8 cellular contexts compared by ENCODE assay signal in genomic region chr1:236605030-236605806, GRCh38. TPM values are rescaled to one million over a fixed set of nuclear protein-coding genes. Genes with fewer than 3 reads are reported as not detected.
DNase-seq lines count a peak whose midpoint lies in the region; ATAC-seq and TF ChIP-seq lines count a peak whose summit lies in the region.

No MANE protein-coding gene starts in this region.

- no peaks in the 10 kb centered on the region; the same call in none of the 2 replicates for H3K27me3 Mint-ChIP-seq in HFFc6 (ENCODE audit: insufficient read depth)
- H3K27me3 Mint-ChIP-seq in activated CD8-positive, alpha-beta T cell treated with anti-CD3 and anti-CD28 coated beads for 36 hours = peaks cover 10% of the 10 kb centered on the region
- H3K27me3 Mint-ChIP-seq in stimulated activated memory B cell treated with anti-CD40 and anti-IgM and Interleukin-4, amounts not matched to agents 10 μg/mL and 1 μg/mL and 100 μg/mL, for 72 hours = peaks cover 19% of the 10 kb centered on the region

- DNase-seq in HFFc6 = no peak
- DNase-seq in activated CD8-positive, alpha-beta T cell treated with anti-CD3 and anti-CD28 coated beads for 36 hours = no peak
- no peak for DNase-seq in iPS DF 6.9 (ENCODE audit: low read depth, low spot score)
- DNase-seq in NCI-H1436 (lab: John Stamatoyannopoulos, UW) = no peak
- no peak for DNase-seq in NCI-H1417 treated with DMSO at 0.1 percent for 48 hours (lab: John Stamatoyannopoulos, UW)
- DNase-seq in RPMI8226 = no peak
- DNase-seq in 8988T = no peak

- no peaks in the 10 kb centered on the region for H3K27me3 ChIP-seq in iPS DF 6.9 (ENCODE audit: control insufficient read depth, insufficient read depth, low read length)

- H3K27ac Mint-ChIP-seq in HFFc6 = peak overlapping the region; percentile 91
- H3K27ac Mint-ChIP-seq in activated CD8-positive, alpha-beta T cell treated with anti-CD3 and anti-CD28 coated beads for 36 hours = peak overlapping the region; percentile 94
- peak overlapping the region; percentile 79 for H3K27ac Mint-ChIP-seq in stimulated activated memory B cell treated with anti-CD40 and anti-IgM and Interleukin-4, amounts not matched to agents 10 μg/mL and 1 μg/mL and 100 μg/mL, for 72 hours

- no peaks in the 10 kb centered on the region for H3K4me1 ChIP-seq in iPS DF 6.9 (ENCODE audit: control insufficient read depth, insufficient read depth, low read length)

- ATAC-seq in activated CD8-positive, alpha-beta T cell treated with anti-CD3 and anti-CD28 coated beads for 36 hours = no peak
- ATAC-seq in stimulated activated memory B cell treated with anti-CD40 and anti-IgM and Interleukin-4, amounts not matched to agents 10 μg/mL and 1 μg/mL and 100 μg/mL, for 72 hours = no peak

- WGBS in iPS DF 6.9 (ENCODE audit: insufficient coverage, insufficient read length) = no CpG with 5 or more reads among the region's 29 CpGs

- peak overlapping the region; percentile 85; the same call in 1 of the 2 replicates for H3K4me3 ChIP-seq in iPS DF 6.9 (ENCODE audit: low read length)

- peaks cover 16% of the 10 kb centered on the region for H3K4me1 Mint-ChIP-seq in HFFc6 (ENCODE audit: low read depth)
- H3K4me1 Mint-ChIP-seq in activated CD8-positive, alpha-beta T cell treated with anti-CD3 and anti-CD28 coated beads for 36 hours (ENCODE audit: low read depth) = peaks cover 25% of the 10 kb centered on the region
- H3K4me1 Mint-ChIP-seq in stimulated activated memory B cell treated with anti-CD40 and anti-IgM and Interleukin-4, amounts not matched to agents 10 μg/mL and 1 μg/mL and 100 μg/mL, for 72 hours = peaks cover 18% of the 10 kb centered on the region

- POLR2A ChIA-PET in activated CD8-positive, alpha-beta T cell treated with anti-CD3 and anti-CD28 coated beads for 36 hours (lab: Charles Lee) = interaction anchor here (0.6 to 1.6 kb wide), 8 partner anchors 14 to 433 kb away, joined by 3 read pairs; partner anchors contain the start of genes LGALS8 and MTR

- CTCF ChIA-PET in activated CD8-positive, alpha-beta T cell treated with anti-CD3 and anti-CD28 coated beads for 36 hours (lab: Charles Lee) = interaction anchor here (1.2 to 1.5 kb wide), 4 partner anchors 21 to 267 kb away, joined by 3 to 4 read pairs (median 3); no protein-coding TSS in a partner anchor

- no peak overlapping the region for H3K27ac ChIP-seq in iPS DF 6.9 (ENCODE audit: low read length)

- intact Hi-C loops in activated CD8-positive, alpha-beta T cell treated with anti-CD3 and anti-CD28 coated beads for 36 hours (cut with micrococcal nuclease) = no loop called here

- no peak for TF ChIP-seq CTCF in HFFc6 (IDR thresholded peaks at IDR 0.05)
- no peak for TF ChIP-seq CTCF in activated CD8-positive, alpha-beta T cell treated with anti-CD3 and anti-CD28 coated beads for 36 hours (IDR thresholded peaks at IDR 0.05)

- no peaks in the 10 kb centered on the region for H3K9me3 ChIP-seq in iPS DF 6.9 (ENCODE audit: control insufficient read depth, insufficient read depth, low read length)

- no peaks in the 10 kb centered on the region for H3K9me3 Mint-ChIP-seq in HFFc6
- no peaks in the 10 kb centered on the region for H3K9me3 Mint-ChIP-seq in activated CD8-positive, alpha-beta T cell treated with anti-CD3 and anti-CD28 coated beads for 36 hours
- no peaks in the 10 kb centered on the region for H3K9me3 Mint-ChIP-seq in stimulated activated memory B cell treated with anti-CD40 and anti-IgM and Interleukin-4, amounts not matched to agents 10 μg/mL and 1 μg/mL and 100 μg/mL, for 72 hours

- H3K36me3 Mint-ChIP-seq in HFFc6 (ENCODE audit: low read depth) = peaks cover 10% of the 10 kb centered on the region
- peaks cover 25% of the 10 kb centered on the region for H3K36me3 Mint-ChIP-seq in activated CD8-positive, alpha-beta T cell treated with anti-CD3 and anti-CD28 coated beads for 36 hours (ENCODE audit: low read depth)
- H3K36me3 Mint-ChIP-seq in stimulated activated memory B cell treated with anti-CD40 and anti-IgM and Interleukin-4, amounts not matched to agents 10 μg/mL and 1 μg/mL and 100 μg/mL, for 72 hours = peaks cover 16% of the 10 kb centered on the region

- H3K36me3 ChIP-seq in iPS DF 6.9 (ENCODE audit: control insufficient read depth, insufficient read depth, low read length) = no peaks in the 10 kb centered on the region; the same call in 1 of the 2 replicates

- H3K4me3 Mint-ChIP-seq in HFFc6 = peak overlapping the region; percentile 99
- peak overlapping the region; percentile 98 for H3K4me3 Mint-ChIP-seq in activated CD8-positive, alpha-beta T cell treated with anti-CD3 and anti-CD28 coated beads for 36 hours
- peak overlapping the region; percentile 90 for H3K4me3 Mint-ChIP-seq in stimulated activated memory B cell treated with anti-CD40 and anti-IgM and Interleukin-4, amounts not matched to agents 10 μg/mL and 1 μg/mL and 100 μg/mL, for 72 hours

RNA-seq across cellular contexts. Expression of gene HEATR1, which starts 0.9 kb away (rescaled TPM):
- total RNA-seq in HFFc6 (2021; fragmentation: NEBNext Ultra II Directional; extraction: Animal tissue kit (Norgen Biotek cat#: 25700)) = 10 to 100 TPM; 34.5 to 43.6 (median 39.2) TPM
- 10 to 100 TPM; 80.9 to 81.7 TPM for total RNA-seq in activated CD8-positive, alpha-beta T cell treated with anti-CD3 and anti-CD28 coated beads for 36 hours
